ENCODE assay signal across 22 cellular contexts in the genomic region with DNA sequence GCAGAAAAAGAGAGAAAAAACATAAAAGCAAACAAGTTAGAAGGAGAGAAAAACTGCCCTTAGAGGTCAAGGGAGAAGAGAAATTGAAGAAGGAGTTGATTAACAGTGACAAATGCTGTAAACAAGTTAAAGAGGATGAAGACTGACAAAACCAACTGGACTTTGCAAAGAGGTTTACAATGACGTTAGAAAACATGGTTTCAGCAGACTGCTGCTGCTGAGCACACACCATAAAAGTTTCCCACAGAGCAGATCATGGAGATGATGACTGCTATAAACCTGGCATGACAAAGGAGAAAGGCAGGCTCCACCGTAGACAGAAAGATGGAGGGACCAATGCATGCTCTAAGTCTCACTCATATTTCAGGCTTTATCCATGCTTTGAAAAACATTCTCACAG.
"Had no signal": no experiment of that assay in that cellular context is flagged by ENCODE, and none has a peak within 500 bp of the region (broad histone marks: within the 10 kb centered on the region; RNA-seq: fewer than 3 reads in every experiment).

No MANE protein-coding gene starts in this region.

- H2AFZ ChIP-seq: parathyroid adenoma had no signal

- H3K9me3 ChIP-seq: breast epithelium, neutrophil, spleen, tibial nerve had no signal

- ATAC-seq: activated CD4-positive, alpha-beta T cell treated with anti-CD3 and anti-CD28 coated beads for 36 hours; activated naive CD4-positive, alpha-beta T cell treated with anti-CD3 and anti-CD28 coated beads, Interleukin-2, amount 50 U/mL, for 72 hours; activated T-cell treated with anti-CD3 and anti-CD28 coated beads, Interleukin-2, amount 50 U/mL, for 72 hours; esophagus mucosa; left cardiac atrium; natural killer cell treated with Interleukin-12 subunit alpha and Interleukin-12 subunit beta and Interleukin-15 and Interleukin-18, amount 100 ng/mL, for 72 hours; right cardiac atrium had no signal

- H3K9me3 Mint-ChIP-seq: activated naive CD4-positive, alpha-beta T cell treated with anti-CD3 and anti-CD28 coated beads, Interleukin-2, amount 50 U/mL, for 72 hours; activated T-cell treated with anti-CD3 and anti-CD28 coated beads, Interleukin-2, amount 50 U/mL, for 72 hours; endodermal cell; natural killer cell treated with Interleukin-12 subunit alpha and Interleukin-12 subunit beta and Interleukin-15 and Interleukin-18, amount 100 ng/mL, for 72 hours had no signal

- H3K27ac ChIP-seq: breast epithelium, neutrophil, parathyroid adenoma, spleen, tibial nerve had no signal

- H3K4me3 Mint-ChIP-seq: activated CD4-positive, alpha-beta T cell treated with anti-CD3 and anti-CD28 coated beads for 36 hours; activated T-cell treated with anti-CD3 and anti-CD28 coated beads, Interleukin-2, amount 50 U/mL, for 72 hours; endodermal cell; natural killer cell treated with Interleukin-12 subunit alpha and Interleukin-12 subunit beta and Interleukin-15 and Interleukin-18, amount 100 ng/mL, for 72 hours had no signal

- H3K79me2 ChIP-seq: parathyroid adenoma had no signal

- H3K27me3 ChIP-seq: breast epithelium, neutrophil, spleen, tibial nerve had no signal

- H3K4me3 ChIP-seq: breast epithelium, spleen, tibial nerve had no signal

- H3K27me3 Mint-ChIP-seq: activated CD4-positive, alpha-beta T cell treated with anti-CD3 and anti-CD28 coated beads for 36 hours; natural killer cell treated with Interleukin-12 subunit alpha and Interleukin-12 subunit beta and Interleukin-15 and Interleukin-18, amount 100 ng/mL, for 72 hours had no signal

- H3K36me3 ChIP-seq: breast epithelium, tibial nerve had no signal

- DNase-seq: activated CD4-positive, alpha-beta T cell treated with anti-CD3 and anti-CD28 coated beads for 36 hours; activated CD4-positive, CD25-positive, alpha-beta regulatory T cell; activated naive CD4-positive, alpha-beta T cell; activated T-cell treated with anti-CD3 and anti-CD28 coated beads for 4 hours; activated T-cell treated with anti-CD3 and anti-CD28 coated beads, Interleukin-2, amount 50 U/mL, for 72 hours; central memory CD4-positive, alpha-beta T cell; endodermal cell; foreskin melanocyte; left cardiac atrium; mammary epithelial cell; midbrain; right cardiac atrium; spleen; stimulated activated naive CD4-positive, alpha-beta T cell; T-helper 1 cell had no signal

- H3K27ac Mint-ChIP-seq: activated CD4-positive, alpha-beta T cell treated with anti-CD3 and anti-CD28 coated beads for 36 hours; activated T-cell treated with anti-CD3 and anti-CD28 coated beads, Interleukin-2, amount 50 U/mL, for 72 hours; endodermal cell; natural killer cell treated with Interleukin-12 subunit alpha and Interleukin-12 subunit beta and Interleukin-15 and Interleukin-18, amount 100 ng/mL, for 72 hours had no signal

- H3K4me1 Mint-ChIP-seq: activated CD4-positive, alpha-beta T cell treated with anti-CD3 and anti-CD28 coated beads for 36 hours; endodermal cell had no signal

- H3K4me1 ChIP-seq: breast epithelium, parathyroid adenoma, spleen, tibial nerve had no signal
